In the genomic region with DNA sequence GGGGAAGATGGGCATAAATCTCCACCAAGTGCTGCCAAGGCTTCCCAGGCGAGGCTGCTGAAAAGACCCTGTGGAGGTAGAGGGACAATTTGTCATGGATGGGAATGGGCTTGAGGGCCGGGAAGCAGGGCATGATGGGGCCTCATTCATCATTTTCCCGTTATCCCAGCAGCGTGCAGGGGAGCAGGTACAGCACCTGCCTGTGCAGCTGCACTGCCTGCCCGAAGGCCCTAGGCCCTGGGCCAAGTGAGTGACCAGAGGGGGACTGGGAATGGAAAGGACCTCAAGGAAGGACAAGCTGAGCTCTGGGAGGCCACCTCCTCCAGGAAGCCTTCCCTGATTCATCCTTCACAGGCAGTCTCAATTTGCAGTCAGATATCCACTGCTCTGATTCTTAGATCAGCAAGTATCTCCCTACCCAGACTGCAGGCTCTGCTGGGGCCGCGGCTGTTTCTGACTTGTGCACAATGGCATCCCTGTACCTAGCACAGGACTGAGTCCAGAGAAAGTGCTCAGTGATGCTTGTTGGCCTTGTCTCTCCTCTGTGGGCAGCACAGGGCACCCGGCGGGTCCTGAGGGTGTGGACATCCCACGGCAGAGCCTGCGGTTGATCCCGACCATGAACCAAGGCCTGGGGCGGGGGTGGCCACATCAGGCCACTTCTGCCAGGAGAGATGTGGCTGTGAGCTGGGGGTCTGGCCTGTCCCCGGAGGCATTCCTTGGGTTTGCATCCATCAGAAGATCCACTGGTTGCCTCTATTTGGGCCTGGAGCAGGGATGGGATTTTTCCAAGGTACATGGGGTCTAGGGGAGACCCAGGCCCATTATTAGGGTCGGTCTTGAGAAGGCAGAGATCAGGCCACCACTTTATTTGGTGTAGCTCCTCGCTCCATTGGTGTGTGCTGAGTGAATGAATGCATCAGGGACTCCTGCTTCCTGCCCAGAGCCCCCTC, we compare ENCODE assay signal across 1 cellular context.
TF ChIP-seq lines count a peak whose summit lies in the region.

No MANE protein-coding gene starts in this region.

TF ChIP-seq in H1, 55 proteins besides CTCF, POLR2A, EP300 and RAD21 (continued from another document):
- TF ChIP-seq, protein P1, sequence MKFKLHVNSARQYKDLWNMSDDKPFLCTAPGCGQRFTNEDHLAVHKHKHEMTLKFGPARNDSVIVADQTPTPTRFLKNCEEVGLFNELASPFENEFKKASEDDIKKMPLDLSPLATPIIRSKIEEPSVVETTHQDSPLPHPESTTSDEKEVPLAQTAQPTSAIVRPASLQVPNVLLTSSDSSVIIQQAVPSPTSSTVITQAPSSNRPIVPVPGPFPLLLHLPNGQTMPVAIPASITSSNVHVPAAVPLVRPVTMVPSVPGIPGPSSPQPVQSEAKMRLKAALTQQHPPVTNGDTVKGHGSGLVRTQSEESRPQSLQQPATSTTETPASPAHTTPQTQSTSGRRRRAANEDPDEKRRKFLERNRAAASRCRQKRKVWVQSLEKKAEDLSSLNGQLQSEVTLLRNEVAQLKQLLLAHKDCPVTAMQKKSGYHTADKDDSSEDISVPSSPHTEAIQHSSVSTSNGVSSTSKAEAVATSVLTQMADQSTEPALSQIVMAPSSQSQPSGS (IDR thresholded peaks at IDR 0.05; ENCODE audit: low read length), result no peak
